7 cellular contexts compared by ENCODE assay signal in genomic region chr13:54368387-54368786, GRCh38.
"Had no signal": no experiment of that assay in that cellular context is flagged by ENCODE, and none has a peak within 500 bp of the region (broad histone marks: within the 10 kb centered on the region; RNA-seq: fewer than 3 reads in every experiment).

No MANE protein-coding gene starts in this region.

- H3K27me3 Mint-ChIP-seq: IgD-negative memory B cell had no signal

- H3K27ac Mint-ChIP-seq: IgD-negative memory B cell had no signal

- H3K27ac ChIP-seq: HL-60 had no signal

- DNase-seq: IMR-90, KBM-7, KG1 had no signal

- H3K4me3 ChIP-seq: K562 had no signal

- H3K36me3 Mint-ChIP-seq: IgD-negative memory B cell had no signal

- ATAC-seq: HepG2, K562 had no signal

- H3K4me1 Mint-ChIP-seq: IgD-negative memory B cell had no signal
